17 cellular contexts compared by ENCODE assay signal in the genomic region with DNA sequence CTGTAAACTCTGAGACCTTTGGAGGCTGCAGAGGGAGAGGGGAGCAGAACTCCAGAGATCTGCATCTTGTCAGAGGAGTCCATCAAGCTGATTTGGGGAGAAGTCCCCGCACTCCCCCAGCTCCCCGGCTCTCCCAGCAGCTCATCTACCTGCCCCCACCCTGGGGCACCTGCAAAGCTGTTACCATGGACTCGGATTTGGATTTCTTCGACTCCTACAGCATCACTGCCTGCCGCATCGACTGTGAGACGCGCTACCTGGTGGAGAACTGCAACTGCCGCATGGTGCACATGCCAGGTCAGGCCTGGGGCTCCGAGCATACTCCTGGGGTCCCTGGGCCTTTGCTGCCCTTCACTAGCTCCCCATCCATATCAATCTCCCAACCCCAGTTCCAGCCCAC. TPM values are rescaled to one million over a fixed set of nuclear protein-coding genes. Genes with fewer than 3 reads are reported as not detected.
DNase-seq lines count a peak whose midpoint lies in the region; ATAC-seq, FAIRE-seq and TF ChIP-seq lines count a peak whose summit lies in the region.
"Had no signal": no experiment of that assay in that cellular context is flagged by ENCODE, and none has a peak within 500 bp of the region (broad histone marks: within the 10 kb centered on the region; RNA-seq: fewer than 3 reads in every experiment).

No MANE protein-coding gene starts in this region.

- no peak overlapping the region for H3K23ac ChIP-seq in H1 (ENCODE audit: insufficient read length)

- no peak overlapping the region for H3K14ac ChIP-seq in H1 (ENCODE audit: insufficient read length)

- H3K9me3 ChIP-seq in H1 (ENCODE audit: insufficient read depth in 2 of 2, low read depth in 1 of 2, low read length in 1 of 2) (no peaks in the 10 kb centered on the region), lower lobe of right lung (no peaks in the 10 kb centered on the region), spleen (no peaks in the 10 kb centered on the region), transverse colon (no peaks in the 10 kb centered on the region)

- ATAC-seq in lower lobe of right lung, result no peak
- ATAC-seq: HCT116 had no signal

- peaks cover 0 to 15% (median 9%) of the 10 kb centered on the region in 4 experiments; a peak in 5 of 7 replicates for H3K27me3 ChIP-seq in H1 (replicated peaks in 1 of 4; ENCODE audit: control insufficient read depth in 3 of 4, extremely low read depth in 1 of 4, insufficient read depth in 3 of 4, low read length in 3 of 4)
- H3K27me3 ChIP-seq in lower lobe of right lung (ENCODE audit: low read depth), result no peaks in the 10 kb centered on the region
- H3K27me3 ChIP-seq in spleen (replicated peaks in 1 of 7), result peaks cover 0 to 3% (median 0%) of the 10 kb centered on the region in 7 donors
- H3K27me3 ChIP-seq in transverse colon, result no peaks in the 10 kb centered on the region

- H3K4me2 ChIP-seq in H1 (ENCODE audit: insufficient read depth in 1 of 2, low read depth in 2 of 2, low read length in 2 of 2), result no peak overlapping the region

- in situ Hi-C loops in transverse colon (cut with MboI; ENCODE audit: low pct_ligation_motif_present in 1 of 4, low pct_unique_long_range_greater_than_20kb in 1 of 4, low sequenced_read_pairs in 3 of 4), result loop anchor here in 3 of 4 donors (25.0 kb wide), 2 partner anchors 109 to 234 kb away; no protein-coding TSS in a partner anchor

- H4K5ac ChIP-seq in H1 (ENCODE audit: insufficient read length, low read depth, low read length), result no peak overlapping the region

- H2AK5ac ChIP-seq in H1 (ENCODE audit: low read depth, low read length), result no peak overlapping the region

- TF ChIP-seq EP300 in H1 (IDR thresholded peaks at IDR 0.05; ENCODE audit: borderline replicate concordance in 1 of 2, low read depth in 2 of 2, low read length in 2 of 2) (no peak), transverse colon (IDR thresholded peaks at IDR 0.05; ENCODE audit: low read depth) (no peak)

- no peak overlapping the region for H3K9ac ChIP-seq in H1 (replicated peaks in 1 of 4; ENCODE audit: extremely low read depth in 1 of 4, low read depth in 3 of 4, low read length in 3 of 4)
- H3K9ac ChIP-seq: GM23248 had no signal

- H3K4me1 ChIP-seq in H1 (replicated peaks in 1 of 4; ENCODE audit: control insufficient read depth in 3 of 4, insufficient read depth in 4 of 4, low read length in 3 of 4), result peaks cover 0 to 8% (median under 1%) of the 10 kb centered on the region in 4 experiments; a peak in 1 of 7 replicates
- H3K4me1 ChIP-seq in lower lobe of right lung, result peaks cover 3% of the 10 kb centered on the region
- peaks cover 0 to 13% (median 7%) of the 10 kb centered on the region in 6 donors for H3K4me1 ChIP-seq in spleen
- H3K4me1 ChIP-seq in transverse colon, result peaks cover 3 to 22% (median 6%) of the 10 kb centered on the region in 4 donors

- no peak overlapping the region for H3K56ac ChIP-seq in H1 (replicated peaks; ENCODE audit: insufficient read length, low read depth, low read length)

- FAIRE-seq in H1 (lab: Jason Lieb, UNC), result no peak
- FAIRE-seq: G401.6, GM12892 had no signal

- H2AFZ ChIP-seq in H1 (ENCODE audit: low read length), result no peak overlapping the region
- H2AFZ ChIP-seq: GM23248 had no signal

- TF ChIP-seq RAD21 in H1 (IDR thresholded peaks at IDR 0.05 in 1 of 2, conservative IDR thresholded peaks at IDR 0.05 in 1 of 2; ENCODE audit: low read depth in 2 of 2, low read length in 2 of 2), result no peak

- TF ChIP-seq POLR2A in H1 (IDR thresholded peaks at IDR 0.05; ENCODE audit: control extremely low read depth in 1 of 2, low read depth in 2 of 2, low read length in 2 of 2) (no peak), spleen (IDR thresholded peaks at IDR 0.05) (no peak), transverse colon (IDR thresholded peaks at IDR 0.05) (no peak)

- 95% methylated on average over 10 of the region's 10 CpGs; no CpG with 5 or more reads in 1 of the 2 experiments for WGBS in H1 (ENCODE audit: extremely low coverage in 1 of 2, insufficient coverage in 1 of 2, insufficient read length in 1 of 2, insufficient replicate concordance in 2 of 2, low coverage in 1 of 2, low lambda C conversion rate in 2 of 2, missing lambda C conversion rate in 1 of 2), 2 experiments
- 92 to 96% (median 94%) methylated on average over 10 of the region's 10 CpGs for WGBS in spleen, 5 donors
- WGBS in transverse colon (ENCODE audit: low coverage in 1 of 2), 2 donors, result 94% methylated on average over 10 of the region's 10 CpGs; no CpG with 5 or more reads in 1 of the 2 donors

- no peaks in the 10 kb centered on the region for H4K20me1 ChIP-seq in H1 (replicated peaks in 1 of 2; ENCODE audit: control insufficient read depth in 1 of 2, insufficient read depth in 2 of 2, low read length in 2 of 2)

- no peak overlapping the region for H3K27ac ChIP-seq in H1 (ENCODE audit: low read depth, low read length)
- H3K27ac ChIP-seq in lower lobe of right lung, result no peak overlapping the region
- no peak overlapping the region for H3K27ac ChIP-seq in spleen
- no peak overlapping the region for H3K27ac ChIP-seq in transverse colon
- H3K27ac ChIP-seq: GM23248 had no signal

- H3K4ac ChIP-seq in H1 (replicated peaks; ENCODE audit: insufficient read length, low read depth, low read length), result no peak overlapping the region

- intact Hi-C loops in lower lobe of right lung (cut with DNase I) (no loop called here), spleen (cut with DNase I; ENCODE audit: low total_unique reads) (no loop called here), transverse colon (cut with DNase I; ENCODE audit: low total_unique reads) (loop anchor here (5.0 kb wide), 1 partner anchor 99 kb away; no protein-coding TSS in a partner anchor)

- no peaks in the 10 kb centered on the region for H3K79me2 ChIP-seq in H1 (ENCODE audit: control insufficient read depth in 1 of 2, insufficient read depth in 2 of 2, low read length in 2 of 2)

- POLR2A ChIA-PET in H1 (lab: Charles Lee; ENCODE audit: partially characterized antibody), result interaction anchor here (0.5 to 1.6 kb wide), 2 partner anchors 9 to 84 kb away, joined by 4 to 6 read pairs; no protein-coding TSS in a partner anchor

- no peak overlapping the region for H2BK20ac ChIP-seq in H1 (ENCODE audit: low read length)

- no peaks in the 10 kb centered on the region for H3K23me2 ChIP-seq in H1 (ENCODE audit: low read depth, low read length)

- CTCF ChIA-PET in H1 (lab: Charles Lee; ENCODE audit: partially characterized antibody), result interaction anchor here (0.9 to 27.3 kb wide), 8 partner anchors 11 to 105 kb away, joined by 3 to 625 read pairs (median 9); partner anchors contain the start of genes AQP6, COX14 and GPD1

- H2BK120ac ChIP-seq in H1 (replicated peaks; ENCODE audit: low read depth, low read length), result no peak overlapping the region

- H3K79me1 ChIP-seq in H1 (ENCODE audit: low read depth, low read length), result no peaks in the 10 kb centered on the region

- no peak for DNase-seq in H1 (ENCODE audit: low read depth in 1 of 2, low spot score in 2 of 2)
- peak; percentile 28 for DNase-seq in lower lobe of right lung
- peak; percentile 60 for DNase-seq in spleen
- DNase-seq in activated CD8-positive, alpha-beta memory T cell treated with anti-CD3 and anti-CD28 coated beads, Interleukin-2, amount 50 U/mL, for 48 hours, result no peak
- no peak for DNase-seq in transverse colon
- no peak for DNase-seq in LoVo (ENCODE audit: low spot score)
- DNase-seq: C1 segment of cervical spinal cord; CD4-positive, alpha-beta memory T cell; COR-L47; DMS153; DND-41; GM23248; H9 had no signal

- TF ChIP-seq CTCF in H1 (IDR thresholded peaks at IDR 0.05; ENCODE audit: control extremely low read depth in 1 of 3, insufficient read depth in 1 of 3, low read depth in 1 of 3, low read length in 3 of 3) (no peak), lower lobe of right lung (IDR thresholded peaks at IDR 0.05) (no peak), spleen (IDR thresholded peaks at IDR 0.05 in 8 of 11, conservative IDR thresholded peaks at IDR 0.05 in 3 of 11) (no peak), transverse colon (IDR thresholded peaks at IDR 0.05) (no peak)

- H2BK5ac ChIP-seq in H1 (ENCODE audit: low read depth, low read length), result no peak overlapping the region

- H3K18ac ChIP-seq in H1 (ENCODE audit: extremely low read depth, low read length), result no peak overlapping the region

- peak overlapping the region; percentile 9; the same call in 1 of the 2 replicates for H4K8ac ChIP-seq in H1 (ENCODE audit: extremely low read depth, insufficient read depth, low read length)

- no peak overlapping the region; the same call in 1 of the 2 replicates for H2BK15ac ChIP-seq in H1 (ENCODE audit: low read length)

- H2BK12ac ChIP-seq in H1 (ENCODE audit: low read depth, low read length), result no peak overlapping the region

- H4K91ac ChIP-seq in H1 (replicated peaks; ENCODE audit: insufficient read length, low read length), result no peak overlapping the region

- H3K4me3 ChIP-seq in H1 (ENCODE audit: extremely low read depth in 1 of 4, insufficient read depth in 2 of 4, low read depth in 3 of 4, low read length in 4 of 4) (no peak overlapping the region), lower lobe of right lung (no peak overlapping the region), spleen (no peak overlapping the region), transverse colon (no peak overlapping the region)
- H3K4me3 ChIP-seq: GM23248 had no signal

- no peaks in the 10 kb centered on the region for H3K36me3 ChIP-seq in H1 (ENCODE audit: control insufficient read depth in 2 of 4, insufficient read depth in 4 of 4, low read length in 3 of 4)
- no peaks in the 10 kb centered on the region for H3K36me3 ChIP-seq in lower lobe of right lung
- no peaks in the 10 kb centered on the region for H3K36me3 ChIP-seq in spleen
- H3K36me3 ChIP-seq in transverse colon, result no peaks in the 10 kb centered on the region

RNA-seq across cellular contexts. Expression of gene SMARCD1, which starts 6.9 kb away (rescaled TPM):
- total RNA-seq in H1 (2021; fragmentation: NEBNext Ultra II Directional; extraction: Animal tissue kit (Norgen Biotek cat#: 25700)), result 128 and 140 TPM in 2 replicates
- polyA plus RNA-seq in H1 (2011; rRNA removed) (130 and 134 TPM in 2 replicates), spleen (10 to 100 TPM; 17.4 to 25.3 (median 18.1) TPM)
- 108 TPM for polyA plus RNA-seq in H1 (2011; cell fraction: cytosol; rRNA removed)
- 163 TPM for polyA plus RNA-seq in H1 (2011; cell fraction: nucleus; rRNA removed)
- 129 to 179 TPM (median 144 TPM) in 4 replicates for polyA plus RNA-seq in H1 (2012, experiment 1 of 2)
- 124 TPM for polyA plus RNA-seq in H1 (2012, experiment 2 of 2)
- polyA plus RNA-seq in H1 (2013, experiment 1 of 2), result 78.3 TPM
- polyA plus RNA-seq in H1 (2013, experiment 2 of 2), result 77.3 TPM
- 188 TPM in 2 replicates for polyA minus RNA-seq in H1 (2011; rRNA and poly(A)+ RNA removed)
- 160 TPM for polyA minus RNA-seq in H1 (2011; cell fraction: cytosol; rRNA and poly(A)+ RNA removed)
- 105 TPM for polyA minus RNA-seq in H1 (2011; cell fraction: nucleus; rRNA and poly(A)+ RNA removed)
- total RNA-seq in lower lobe of right lung (44.2 TPM), spleen (10 to 100 TPM; 47.3 to 85.7 (median 60.3) TPM), transverse colon (10 to 100 TPM; 23.7 to 52.4 (median 40.4) TPM)

RNA-seq across cellular contexts. Expression of gene ASIC1, which starts 20.9 kb away (rescaled TPM):
- total RNA-seq in H1 (2021; fragmentation: NEBNext Ultra II Directional; extraction: Animal tissue kit (Norgen Biotek cat#: 25700)), result 1.9 and 2.4 TPM in 2 replicates
- polyA plus RNA-seq in H1 (2011; rRNA removed), result 3.3 and 4.4 TPM in 2 replicates
- polyA plus RNA-seq in H1 (2011; cell fraction: cytosol; rRNA removed), result 3.1 TPM
- 7.1 TPM for polyA plus RNA-seq in H1 (2011; cell fraction: nucleus; rRNA removed)
- polyA plus RNA-seq in H1 (2012, experiment 1 of 2), result 3.3 to 4.8 TPM (median 4.1 TPM) in 4 replicates
- 2.2 TPM for polyA plus RNA-seq in H1 (2012, experiment 2 of 2)
- polyA plus RNA-seq in H1 (2013, experiment 1 of 2), result 2.1 TPM
- 2.3 TPM for polyA plus RNA-seq in H1 (2013, experiment 2 of 2)
- polyA minus RNA-seq in H1 (2011; rRNA and poly(A)+ RNA removed), result 2.6 and 2.9 TPM in 2 replicates
- polyA minus RNA-seq in H1 (2011; cell fraction: cytosol; rRNA and poly(A)+ RNA removed), result 1.0 TPM
- 4.3 TPM for polyA minus RNA-seq in H1 (2011; cell fraction: nucleus; rRNA and poly(A)+ RNA removed)
- total RNA-seq in lower lobe of right lung, result 1.6 TPM
- total RNA-seq in spleen, result 1 to 10 TPM in 2 of 7 donors, under 1 TPM in 5; 0.26 to 1.3 (median 0.54) TPM
- polyA plus RNA-seq in spleen, result under 1 TPM; 0.16 to 0.33 (median 0.22) TPM
- total RNA-seq in transverse colon, result 1 to 10 TPM in 1 of 4 donors, under 1 TPM in 3; 0.75 to 3.0 (median 0.81) TPM
- polyA plus RNA-seq: CD4-positive, alpha-beta memory T cell had no signal

RNA-seq across cellular contexts. Expression of gene GPD1, which starts 25.5 kb away (rescaled TPM):
- total RNA-seq in H1 (2021; fragmentation: NEBNext Ultra II Directional; extraction: Animal tissue kit (Norgen Biotek cat#: 25700)), result 0.74 and 1.2 TPM in 2 replicates
- polyA plus RNA-seq in H1 (2011; rRNA removed) (0.45 and 0.53 TPM in 2 replicates), spleen (under 1 TPM; 0.44 to 0.72 (median 0.48) TPM)
- 0.88 TPM for polyA plus RNA-seq in H1 (2011; cell fraction: cytosol; rRNA removed)
- 1.1 TPM for polyA plus RNA-seq in H1 (2011; cell fraction: nucleus; rRNA removed)
- polyA plus RNA-seq in H1 (2012, experiment 1 of 2), result 0.65 to 1.2 TPM (median 0.89 TPM) in 4 replicates
- 0.84 TPM for polyA plus RNA-seq in H1 (2012, experiment 2 of 2)
- 0.14 TPM for polyA plus RNA-seq in H1 (2013, experiment 1 of 2)
- 0.15 TPM for polyA plus RNA-seq in H1 (2013, experiment 2 of 2)
- polyA minus RNA-seq in H1 (2011; rRNA and poly(A)+ RNA removed), result 0.71 and 3.5 TPM in 2 replicates
- polyA minus RNA-seq in H1 (2011; cell fraction: cytosol; rRNA and poly(A)+ RNA removed), result not detected
- 1.00 TPM for polyA minus RNA-seq in H1 (2011; cell fraction: nucleus; rRNA and poly(A)+ RNA removed)
- total RNA-seq in lower lobe of right lung (67.0 TPM), spleen (under 1 TPM in 6 of 7 donors, not detected in 1; 0.13 to 0.79 (median 0.45) TPM), transverse colon (10 to 100 TPM in 2 of 4 donors, 1 to 10 TPM in 1, not detected in 1; 9.2 to 22.1 (median 11.3) TPM)
- total RNA-seq: GM23248, H4 had no signal
- polyA plus RNA-seq: CD4-positive, alpha-beta memory T cell; GM23248 had no signal

RNA-seq across cellular contexts. Expression of gene COX14, which starts 33.8 kb away (rescaled TPM):
- total RNA-seq in H1 (2021; fragmentation: NEBNext Ultra II Directional; extraction: Animal tissue kit (Norgen Biotek cat#: 25700)), result 38.5 and 40.1 TPM in 2 replicates
- 84.3 and 102 TPM in 2 replicates for polyA plus RNA-seq in H1 (2011; rRNA removed)
- polyA plus RNA-seq in H1 (2011; cell fraction: cytosol; rRNA removed), result 79.1 TPM
- polyA plus RNA-seq in H1 (2011; cell fraction: nucleus; rRNA removed), result 51.9 TPM
- polyA plus RNA-seq in H1 (2012, experiment 1 of 2), result 47.2 to 55.2 TPM (median 54.2 TPM) in 4 replicates
- polyA plus RNA-seq in H1 (2012, experiment 2 of 2), result 82.9 TPM
- polyA plus RNA-seq in H1 (2013, experiment 1 of 2), result 70.4 TPM
- polyA plus RNA-seq in H1 (2013, experiment 2 of 2), result 71.0 TPM
- 22.0 and 26.2 TPM in 2 replicates for polyA minus RNA-seq in H1 (2011; rRNA and poly(A)+ RNA removed)
- 15.9 TPM for polyA minus RNA-seq in H1 (2011; cell fraction: cytosol; rRNA and poly(A)+ RNA removed)
- 20.6 TPM for polyA minus RNA-seq in H1 (2011; cell fraction: nucleus; rRNA and poly(A)+ RNA removed)
- 68.0 TPM for total RNA-seq in lower lobe of right lung
- 10 to 100 TPM; 45.9 to 68.2 (median 52.7) TPM for total RNA-seq in spleen
- polyA plus RNA-seq in spleen, result 100 to 1,000 TPM in 1 of 3 donors, 10 to 100 TPM in 2; 75.5 to 116 (median 81.9) TPM
- 100 to 1,000 TPM in 1 of 4 donors, 10 to 100 TPM in 3; 22.1 to 107 (median 62.0) TPM for total RNA-seq in transverse colon

RNA-seq across cellular contexts. Expression of gene RACGAP1, which starts 53.0 kb away (rescaled TPM):
- total RNA-seq in H1 (2021; fragmentation: NEBNext Ultra II Directional; extraction: Animal tissue kit (Norgen Biotek cat#: 25700)), result 63.5 and 66.3 TPM in 2 replicates
- polyA plus RNA-seq in H1 (2011; rRNA removed) (17.4 and 18.0 TPM in 2 replicates), spleen (1 to 10 TPM; 3.4 to 6.9 (median 5.8) TPM)
- polyA plus RNA-seq in H1 (2011; cell fraction: cytosol; rRNA removed), result 32.0 TPM
- polyA plus RNA-seq in H1 (2011; cell fraction: nucleus; rRNA removed), result 19.7 TPM
- polyA plus RNA-seq in H1 (2012, experiment 1 of 2), result 35.6 to 54.1 TPM (median 40.0 TPM) in 4 replicates
- polyA plus RNA-seq in H1 (2012, experiment 2 of 2), result 5.7 TPM
- polyA plus RNA-seq in H1 (2013, experiment 1 of 2), result 23.4 TPM
- 24.2 TPM for polyA plus RNA-seq in H1 (2013, experiment 2 of 2)
- 55.5 and 61.2 TPM in 2 replicates for polyA minus RNA-seq in H1 (2011; rRNA and poly(A)+ RNA removed)
- 37.5 TPM for polyA minus RNA-seq in H1 (2011; cell fraction: cytosol; rRNA and poly(A)+ RNA removed)
- 26.3 TPM for polyA minus RNA-seq in H1 (2011; cell fraction: nucleus; rRNA and poly(A)+ RNA removed)
- total RNA-seq in lower lobe of right lung (13.7 TPM), spleen (10 to 100 TPM in 4 of 7 donors, 1 to 10 TPM in 3; 8.1 to 21.1 (median 11.3) TPM), transverse colon (10 to 100 TPM in 2 of 4 donors, 1 to 10 TPM in 2; 5.0 to 13.4 (median 9.3) TPM)

Comparison
In these comparisons a context has a peak if more than half of its experiments do, and no peak if none do; other contexts are left out.
1. DNase-seq: peak in lower lobe of right lung (single experiment) and spleen (single experiment); none in H1 (0 of 2), activated CD8-positive, alpha-beta memory T cell treated with anti-CD3 and anti-CD28 coated beads, Interleukin-2, amount 50 U/mL, for 48 hours (single experiment), transverse colon (single experiment) and LoVo (single experiment).